Comparison of ENCODE assay signal across 8 cellular contexts in genomic region chr5:60700347-60700815, GRCh38. TPM values are rescaled to one million over a fixed set of nuclear protein-coding genes. Genes with fewer than 3 reads are reported as not detected.
DNase-seq lines count a peak whose midpoint lies in the region; ATAC-seq and TF ChIP-seq lines count a peak whose summit lies in the region.

No MANE protein-coding gene starts in this region.

- H3K9ac ChIP-seq in SK-N-SH (peak overlapping the region; percentile 82), fibroblast of lung (ENCODE audit: insufficient read depth, low read length) (peak overlapping the region; percentile 75)

- H3K4me3 Mint-ChIP-seq in CD8-positive, alpha-beta T cell, result peak overlapping the region; percentile 89
- peak overlapping the region; percentile 96 for H3K4me3 Mint-ChIP-seq in neural crest cell

- H3F3A ChIP-seq in SK-N-SH (replicated peaks; ENCODE audit: insufficient read depth), result peaks cover 12% of the 10 kb centered on the region

- POLR2A ChIA-PET in CD8-positive, alpha-beta T cell (lab: Charles Lee), result interaction anchor here (0.7 to 0.8 kb wide), 2 partner anchors 10 to 12 kb away, joined by 3 read pairs; no protein-coding TSS in a partner anchor
- POLR2A ChIA-PET in SK-N-SH (lab: Yijun Ruan, JAX), result interaction anchor here (0.6 to 1.7 kb wide), 3 partner anchors 12 to 343 kb away, joined by 4 to 7 read pairs (median 5); partner anchors contain the start of genes ERCC8 and NDUFAF2

- H3K79me2 ChIP-seq in SK-N-SH (ENCODE audit: insufficient read depth) (peaks cover 37% of the 10 kb centered on the region), fibroblast of lung (ENCODE audit: control insufficient read depth, insufficient read depth, low read length) (peaks cover 18% of the 10 kb centered on the region)

- no peaks in the 10 kb centered on the region for H3K27me3 ChIP-seq in CD8-positive, alpha-beta T cell (ENCODE audit: insufficient read depth, low read length)
- H3K27me3 ChIP-seq in SK-N-SH (ENCODE audit: insufficient read depth) (no peaks in the 10 kb centered on the region; the same call in 1 of the 2 replicates), fibroblast of lung (ENCODE audit: control insufficient read depth, insufficient read depth, low read length) (no peaks in the 10 kb centered on the region)

- no peak for TF ChIP-seq CTCF in CD8-positive, alpha-beta T cell (IDR thresholded peaks at IDR 0.05)
- TF ChIP-seq CTCF in SK-N-SH (IDR thresholded peaks at IDR 0.05) (no peak), fibroblast of lung (conservative IDR thresholded peaks at IDR 0.05 in 1 of 2, IDR thresholded peaks at IDR 0.05 in 1 of 2; ENCODE audit: low read depth in 1 of 2, low read length in 2 of 2) (no peak), neural crest cell (conservative IDR thresholded peaks at IDR 0.05) (no peak)

- no peaks in the 10 kb centered on the region for H3K27me3 Mint-ChIP-seq in CD8-positive, alpha-beta T cell (ENCODE audit: low read depth)
- H3K27me3 Mint-ChIP-seq in neural crest cell (ENCODE audit: low read depth), result peaks cover 11% of the 10 kb centered on the region

- no peak for TF ChIP-seq RAD21 in SK-N-SH (IDR thresholded peaks at IDR 0.05; ENCODE audit: low read length)

- peak; percentile 12 for ATAC-seq in CD8-positive, alpha-beta T cell
- ATAC-seq in GM19025 (IDR thresholded peaks at IDR 0.05; ENCODE audit: low read depth, unreplicated experiment) (peak; percentile 18), HG03135 (IDR thresholded peaks at IDR 0.05; ENCODE audit: unreplicated experiment) (peak; percentile 31)

- H3K4me3 ChIP-seq in CD8-positive, alpha-beta T cell (ENCODE audit: low read depth, low read length), result peak overlapping the region; percentile 76
- H3K4me3 ChIP-seq in SK-N-SH (ENCODE audit: low read depth in 2 of 2, low read length in 1 of 2), result peak overlapping the region; percentile 93 to 96
- peak overlapping the region; percentile 80 to 98 (median 91) for H3K4me3 ChIP-seq in fibroblast of lung (replicated peaks in 1 of 4; ENCODE audit: control extremely low read depth in 1 of 4, insufficient read depth in 1 of 4, low read depth in 3 of 4, low read length in 4 of 4)

- no peaks in the 10 kb centered on the region for H3K36me3 ChIP-seq in CD8-positive, alpha-beta T cell (ENCODE audit: insufficient read depth, low read length)
- H3K36me3 ChIP-seq in SK-N-SH (replicated peaks in 1 of 2; ENCODE audit: control insufficient read depth in 1 of 2, insufficient read depth in 2 of 2, low read length in 1 of 2), result no peaks in the 10 kb centered on the region
- no peaks in the 10 kb centered on the region for H3K36me3 ChIP-seq in fibroblast of lung (ENCODE audit: control insufficient read depth, insufficient read depth, low read length)

- WGBS in SK-N-SH (ENCODE audit: low lambda C conversion rate), result 5% methylated on average over 14 of the region's 23 CpGs

- H3K4me2 ChIP-seq in SK-N-SH (peak overlapping the region; percentile 83), fibroblast of lung (ENCODE audit: extremely low read depth, insufficient read depth, low read length) (peak overlapping the region; percentile 97)

- H4K20me1 ChIP-seq in SK-N-SH (ENCODE audit: insufficient read depth) (no peaks in the 10 kb centered on the region), fibroblast of lung (ENCODE audit: control insufficient read depth, extremely low read depth, insufficient read depth, low read length) (no peaks in the 10 kb centered on the region)

- H3K9me2 ChIP-seq in SK-N-SH, result no peaks in the 10 kb centered on the region

- H2AFZ ChIP-seq in SK-N-SH (ENCODE audit: low read depth) (peak overlapping the region; percentile 100), fibroblast of lung (ENCODE audit: low read length) (peak overlapping the region; percentile 100)

- CTCF ChIA-PET in CD8-positive, alpha-beta T cell (lab: Charles Lee), result interaction anchor here (1.1 kb wide), 1 partner anchor 16 kb away, joined by 3 read pairs; no protein-coding TSS in a partner anchor
- CTCF ChIA-PET in SK-N-SH (lab: Yijun Ruan, JAX), result interaction anchor here (0.7 to 5.2 kb wide), 11 partner anchors 9 to 958 kb away, joined by 3 to 51 read pairs (median 6); no protein-coding TSS in a partner anchor

- H3K4me1 ChIP-seq in CD8-positive, alpha-beta T cell (ENCODE audit: insufficient read depth, low read length), result peaks cover 8% of the 10 kb centered on the region
- H3K4me1 ChIP-seq in SK-N-SH (ENCODE audit: control insufficient read depth in 1 of 2, insufficient read depth in 2 of 2, low read depth in 1 of 2, low read length in 1 of 2), result peaks cover 8 to 11% of the 10 kb centered on the region in 2 experiments; a peak in 3 of 4 replicates
- no peaks in the 10 kb centered on the region for H3K4me1 ChIP-seq in fibroblast of lung (ENCODE audit: control insufficient read depth, extremely low read depth, insufficient read depth, low read length)

- H3K9me3 Mint-ChIP-seq in CD8-positive, alpha-beta T cell, result no peaks in the 10 kb centered on the region
- H3K9me3 Mint-ChIP-seq in neural crest cell, result no peaks in the 10 kb centered on the region

- peak in 1 of 7 experiments; percentile 20 for DNase-seq in CD8-positive, alpha-beta T cell
- DNase-seq in SK-N-SH (peak; percentile 36), fibroblast of lung (ENCODE audit: low read depth in 2 of 2) (peak in 1 of 2 donors; percentile 30), neural crest cell (ENCODE audit: low read depth, low spot score) (no peak), GF-D8 (lab: John Stamatoyannopoulos, UW) (no peak)
- DNase-seq in stimulated activated CD4-positive, alpha-beta T cell treated with anti-CD3 and anti-CD28 coated beads, Interleukin-15, amount 100 ng/mL, for 24 hours, result no peak

- peaks cover 16% of the 10 kb centered on the region for H3K4me1 Mint-ChIP-seq in CD8-positive, alpha-beta T cell (ENCODE audit: low read depth)
- peaks cover 37% of the 10 kb centered on the region for H3K4me1 Mint-ChIP-seq in neural crest cell

- H3K27ac ChIP-seq in CD8-positive, alpha-beta T cell (ENCODE audit: low read depth, low read length), result peak overlapping the region; percentile 45
- peak overlapping the region; percentile 75 to 90; a peak in 3 of 4 replicates for H3K27ac ChIP-seq in SK-N-SH (ENCODE audit: low read depth in 2 of 2, low read length in 1 of 2)
- H3K27ac ChIP-seq in fibroblast of lung (ENCODE audit: insufficient read depth, low read length), result peak overlapping the region; percentile 83

- H3K36me3 Mint-ChIP-seq in CD8-positive, alpha-beta T cell, result no peaks in the 10 kb centered on the region
- H3K36me3 Mint-ChIP-seq in neural crest cell (ENCODE audit: low read depth), result peaks cover 11% of the 10 kb centered on the region

- H3K9me3 ChIP-seq in CD8-positive, alpha-beta T cell (ENCODE audit: low read length), result no peaks in the 10 kb centered on the region
- H3K9me3 ChIP-seq in SK-N-SH, result no peaks in the 10 kb centered on the region
- H3K9me3 ChIP-seq in fibroblast of lung (ENCODE audit: control insufficient read depth, insufficient read depth, low read depth, low read length), result no peaks in the 10 kb centered on the region

- TF ChIP-seq EP300 in SK-N-SH (IDR thresholded peaks at IDR 0.05; ENCODE audit: borderline replicate concordance in 1 of 2, low read depth in 1 of 2, low read length in 1 of 2), result no peak

- peak overlapping the region; percentile 50 for H3K27ac Mint-ChIP-seq in CD8-positive, alpha-beta T cell
- peak overlapping the region; percentile 99 for H3K27ac Mint-ChIP-seq in neural crest cell (ENCODE audit: unreplicated experiment)

- intact Hi-C loops in CD8-positive, alpha-beta T cell (cut with DNase I, micrococcal nuclease), result loop anchor here in 1 of 2 experiments (1.0 kb wide), 1 partner anchor 245 kb away; the partner anchor contains the start of genes ERCC8 and NDUFAF2

TF ChIP-seq in SK-N-SH, 30 proteins besides CTCF, POLR2A, EP300 and RAD21:
- TF ChIP-seq SIN3A (IDR thresholded peaks at IDR 0.05; ENCODE audit: borderline replicate concordance, low read depth, low read length) (no peak), SMC3 (IDR thresholded peaks at IDR 0.05; ENCODE audit: low read depth, low read length) (no peak)

RNA-seq across cellular contexts. Expression of gene DEPDC1B, which starts 0.4 kb away (rescaled TPM):
- under 1 TPM; 0.27 to 0.36 TPM for total RNA-seq in CD8-positive, alpha-beta T cell
- polyA plus RNA-seq in SK-N-SH (2012; rRNA removed), result 4.2 and 4.7 TPM in 2 replicates
- 4.7 and 5.1 TPM in 2 replicates for polyA plus RNA-seq in SK-N-SH (2012; cell fraction: cytosol; rRNA removed)
- polyA plus RNA-seq in SK-N-SH (2012; cell fraction: nucleus; rRNA removed), result 2.4 and 3.7 TPM in 2 replicates
- total RNA-seq in fibroblast of lung, result 2.1 and 2.5 TPM in 2 replicates
- 3.2 and 8.8 TPM in 2 replicates for polyA plus RNA-seq in fibroblast of lung
- polyA plus RNA-seq in fibroblast of lung (2012), result 1.4 and 5.4 TPM in 2 replicates
- 4.4 TPM in 1 of 2 replicates, not detected in the other for polyA minus RNA-seq in fibroblast of lung (ENCODE audit: low replicate concordance)
- total RNA-seq in neural crest cell, result 60.4 and 60.9 TPM in 2 replicates

Comparison
In these comparisons a context has a peak if more than half of its experiments do, and no peak if none do; other contexts are left out.
1. RNA of gene DEPDC1B, which starts 0.4 kb away (total RNA-seq): 60.4 to 60.9 TPM in neural crest cell; 2.1 to 2.5 TPM in fibroblast of lung and 0.27 to 0.36 TPM in CD8-positive, alpha-beta T cell; every median in the first group is over 10 times any median in the second.
2. Peak in every context shown above with its lines, with median percentiles within 50 percentile points of each other: ATAC-seq, H3K27ac ChIP-seq and H3K4me3 ChIP-seq.